In genomic region chr15:100172356-100173024, GRCh38 we compare ENCODE assay signal across 23 cellular contexts.
"Had no signal": no experiment of that assay in that cellular context is flagged by ENCODE, and none has a peak within 500 bp of the region (broad histone marks: within the 10 kb centered on the region; RNA-seq: fewer than 3 reads in every experiment).

No MANE protein-coding gene starts in this region.

- H3K4me3 Mint-ChIP-seq: activated B cell treated with CpG ODN at 0.5 μM for 24 hours; activated CD4-positive, alpha-beta T cell treated with anti-CD3 and anti-CD28 coated beads for 36 hours; activated naive CD4-positive, alpha-beta T cell treated with anti-CD3 and anti-CD28 coated beads, Interleukin-2, amount 50 U/mL, for 24 hours; nephron; stimulated activated memory B cell treated with anti-CD40 and anti-IgM and Interleukin-4, amounts not matched to agents 10 μg/mL and 1 μg/mL and 100 μg/mL, for 72 hours; T-helper 1 cell treated with Interleukin-12 subunit alpha and Interleukin-12 subunit beta and Interleukin-4 antibody, amounts not matched to agents 30 μg/mL and 1 μg/mL, for 36 hours had no signal

- H3K36me3 ChIP-seq: cardiac muscle cell, stomach, suprapubic skin, tibial nerve, uterus had no signal

- H3K27ac ChIP-seq: body of pancreas, cardiac muscle cell, epithelial cell of prostate, foreskin keratinocyte, suprapubic skin, tibial nerve, uterus had no signal

- H3K36me3 Mint-ChIP-seq: stimulated activated memory B cell treated with anti-CD40 and anti-IgM and Interleukin-4, amounts not matched to agents 10 μg/mL and 1 μg/mL and 100 μg/mL, for 72 hours had no signal

- H3K27me3 Mint-ChIP-seq: activated B cell treated with CpG ODN at 0.5 μM for 24 hours; activated CD4-positive, alpha-beta T cell treated with anti-CD3 and anti-CD28 coated beads for 36 hours; activated naive CD4-positive, alpha-beta T cell treated with anti-CD3 and anti-CD28 coated beads, Interleukin-2, amount 50 U/mL, for 24 hours had no signal

- ATAC-seq: activated CD4-positive, alpha-beta T cell treated with anti-CD3 and anti-CD28 coated beads for 36 hours; body of pancreas; foreskin keratinocyte; sciatic nerve; stimulated activated memory B cell treated with anti-CD40 and anti-IgM and Interleukin-4, amounts not matched to agents 10 μg/mL and 1 μg/mL and 100 μg/mL, for 72 hours had no signal

- DNase-seq: activated B cell treated with CpG ODN at 0.5 μM for 24 hours; activated CD4-positive, alpha-beta T cell treated with anti-CD3 and anti-CD28 coated beads for 36 hours; activated CD4-positive, alpha-beta T cell treated with anti-CD3 and anti-CD28 coated beads, Interleukin-2, amount 50 U/mL, for 4 hours; activated gamma-delta T cell treated with Interleukin-2 at 50 U/mL for 16 hours; activated T-cell treated with anti-CD3 and anti-CD28 coated beads for 4 hours; anterior cingulate cortex; body of pancreas; cortex of kidney; foreskin keratinocyte; posterior cingulate gyrus; small intestine; stimulated activated CD4-positive, alpha-beta T cell treated with anti-CD3 and anti-CD28 coated beads, Interleukin-2, amount 100 ng/mL, for 24 hours; stomach; uterus had no signal

- H3K27me3 ChIP-seq: body of pancreas, cardiac muscle cell, foreskin keratinocyte, stomach, suprapubic skin, tibial nerve, uterus had no signal

- H3K27ac Mint-ChIP-seq: activated B cell treated with CpG ODN at 0.5 μM for 24 hours; activated CD4-positive, alpha-beta T cell treated with anti-CD3 and anti-CD28 coated beads for 36 hours; activated naive CD4-positive, alpha-beta T cell treated with anti-CD3 and anti-CD28 coated beads, Interleukin-2, amount 50 U/mL, for 24 hours; nephron; stimulated activated memory B cell treated with anti-CD40 and anti-IgM and Interleukin-4, amounts not matched to agents 10 μg/mL and 1 μg/mL and 100 μg/mL, for 72 hours; T-helper 1 cell treated with Interleukin-12 subunit alpha and Interleukin-12 subunit beta and Interleukin-4 antibody, amounts not matched to agents 30 μg/mL and 1 μg/mL, for 36 hours had no signal

- H3K4me1 Mint-ChIP-seq: activated B cell treated with CpG ODN at 0.5 μM for 24 hours; activated naive CD4-positive, alpha-beta T cell treated with anti-CD3 and anti-CD28 coated beads, Interleukin-2, amount 50 U/mL, for 24 hours; stimulated activated memory B cell treated with anti-CD40 and anti-IgM and Interleukin-4, amounts not matched to agents 10 μg/mL and 1 μg/mL and 100 μg/mL, for 72 hours had no signal

- H3K4me3 ChIP-seq: body of pancreas, cardiac muscle cell, stomach, suprapubic skin, tibial nerve, uterus had no signal

- H3K4me1 ChIP-seq: body of pancreas, foreskin keratinocyte, suprapubic skin, uterus had no signal
